In genomic region chr10:78751716-78752115, GRCh38 we compare ENCODE assay signal across 26 cellular contexts.
"Had no signal": no experiment of that assay in that cellular context is flagged by ENCODE, and none has a peak within 500 bp of the region (broad histone marks: within the 10 kb centered on the region; RNA-seq: fewer than 3 reads in every experiment).

No MANE protein-coding gene starts in this region.

- H3K27ac Mint-ChIP-seq: dendritic cell treated with granulocyte-macrophage colony-stimulating factor and Interleukin-4, amounts not matched to agents 40 ng/mL and 50 ng/mL, for 4 days; effector memory CD8-positive, alpha-beta T cell; endodermal cell; immature natural killer cell; mesothelial cell of epicardium had no signal

- H3K27ac ChIP-seq: colonic mucosa, epithelial cell of prostate, esophagus muscularis mucosa, foreskin keratinocyte, gastroesophageal sphincter, heart left ventricle, hepatocyte, left lung, lower lobe of right lung had no signal

- H3K4me1 ChIP-seq: colonic mucosa, foreskin keratinocyte had no signal

- H3K4me3 Mint-ChIP-seq: dendritic cell treated with granulocyte-macrophage colony-stimulating factor and Interleukin-4, amounts not matched to agents 40 ng/mL and 50 ng/mL, for 4 days; effector memory CD8-positive, alpha-beta T cell; endodermal cell; immature natural killer cell; mesothelial cell of epicardium had no signal

- H3K9me3 Mint-ChIP-seq: effector memory CD8-positive, alpha-beta T cell; endodermal cell; mesothelial cell of epicardium had no signal

- H3K9me3 ChIP-seq: colonic mucosa, esophagus muscularis mucosa, gastroesophageal sphincter, heart left ventricle, left lung, lower lobe of right lung, mucosa of descending colon had no signal

- H2AFZ ChIP-seq: hepatocyte had no signal

- ATAC-seq: effector memory CD8-positive, alpha-beta T cell; foreskin keratinocyte; gastroesophageal sphincter; heart left ventricle; left colon; left lung; left ventricle myocardium superior; lower lobe of right lung; mucosa of descending colon had no signal

- H3K27me3 ChIP-seq: colonic mucosa, esophagus muscularis mucosa, gastroesophageal sphincter, heart left ventricle, hepatocyte had no signal

- H3K4me2 ChIP-seq: hepatocyte had no signal

- H3K4me3 ChIP-seq: colonic mucosa, esophagus muscularis mucosa, gastroesophageal sphincter, heart left ventricle, hepatocyte, left lung, lower lobe of right lung, mucosa of descending colon had no signal

- DNase-seq: cerebellar nuclear complex; colonic mucosa; cortex of kidney; effector CD8-positive, alpha-beta T cell; effector memory CD8-positive, alpha-beta T cell; endodermal cell; erythroblast; foreskin keratinocyte; hypothalamus; immature natural killer cell; islet precursor cell; kidney; kidney glomerular epithelial cell; left colon; left lung; left ventricle myocardium superior; lower lobe of right lung; mesenchymal stem cell; mucosa of descending colon had no signal

- H3K36me3 ChIP-seq: colonic mucosa, esophagus muscularis mucosa, gastroesophageal sphincter, heart left ventricle, left lung, lower lobe of right lung had no signal

- H3K36me3 Mint-ChIP-seq: mesothelial cell of epicardium had no signal
